Comparison of ENCODE assay signal across 16 cellular contexts in genomic region chr9:130432362-130432761, GRCh38. TPM values are rescaled to one million over a fixed set of nuclear protein-coding genes. Genes with fewer than 3 reads are reported as not detected.
DNase-seq lines count a peak whose midpoint lies in the region; ATAC-seq and TF ChIP-seq lines count a peak whose summit lies in the region.
"Had no signal": no experiment of that assay in that cellular context is flagged by ENCODE, and none has a peak within 500 bp of the region (broad histone marks: within the 10 kb centered on the region; RNA-seq: fewer than 3 reads in every experiment).

No MANE protein-coding gene starts in this region.

- peak in 2 of 3 donors; percentile 45 to 58 for DNase-seq in right cardiac atrium
- DNase-seq in right atrium auricular region (ENCODE audit: low spot score): no peak
- DNase-seq in T-helper 17 cell: no peak
- DNase-seq in foreskin keratinocyte: no peak
- no peak for DNase-seq in NCI-H446 (lab: John Stamatoyannopoulos, UW)
- DNase-seq in NCI-H1417 (lab: John Stamatoyannopoulos, UW): no peak
- no peak for DNase-seq in superior temporal gyrus (ENCODE audit: extremely low spot score)
- DNase-seq in kidney tubule cell (ENCODE audit: low spot score): no peak
- DNase-seq: activated CD8-positive, alpha-beta T cell treated with anti-CD3 and anti-CD28 coated beads for 36 hours; amygdala; COR-L47; left cardiac atrium; NCI-H187; NCI-H524 treated with DMSO at 0.1 percent for 48 hours; spleen; stimulated activated naive CD8-positive, alpha-beta T cell treated with anti-CD3 and anti-CD28 coated beads, Interleukin-15, Interleukin-2, amounts not matched to agents 100 U/mL and 50 U/mL, for 24 hours had no signal

- peaks cover 32% of the 10 kb centered on the region for H3K27me3 Mint-ChIP-seq in T-helper 17 cell

- H3K27ac Mint-ChIP-seq in T-helper 17 cell: no peak overlapping the region
- H3K27ac Mint-ChIP-seq: activated CD8-positive, alpha-beta T cell treated with anti-CD3 and anti-CD28 coated beads for 36 hours had no signal

- ATAC-seq in right cardiac atrium (no peak), T-helper 17 cell (no peak), foreskin keratinocyte (no peak)

- no peak overlapping the region for H3K27ac ChIP-seq in right cardiac atrium (ENCODE audit: low read length)
- H3K27ac ChIP-seq in right atrium auricular region: no peak overlapping the region
- no peak overlapping the region for H3K27ac ChIP-seq in foreskin keratinocyte
- H3K27ac ChIP-seq: spleen had no signal

- WGBS in right cardiac atrium: 71% methylated on average over 11 of the region's 11 CpGs

- no peak for TF ChIP-seq CTCF in right atrium auricular region (IDR thresholded peaks at IDR 0.05)
- TF ChIP-seq CTCF in foreskin keratinocyte (conservative IDR thresholded peaks at IDR 0.05): peak; percentile 50

- H3K9me3 ChIP-seq in right cardiac atrium (ENCODE audit: control insufficient read depth, low read length): no peaks in the 10 kb centered on the region
- H3K9me3 ChIP-seq in right atrium auricular region: no peaks in the 10 kb centered on the region
- H3K9me3 ChIP-seq in T-helper 17 cell (ENCODE audit: control insufficient read depth, low read length, poor library complexity, severe bottlenecking): no peaks in the 10 kb centered on the region

- H3K4me1 ChIP-seq in right cardiac atrium (ENCODE audit: control insufficient read depth, insufficient read depth, low read length) (no peaks in the 10 kb centered on the region), right atrium auricular region (peaks cover 0 to 18% of the 10 kb centered on the region in 2 donors), foreskin keratinocyte (peaks cover 2% of the 10 kb centered on the region)

- intact Hi-C loops in right cardiac atrium (cut with DNase I): no loop called here

- H3K4me1 Mint-ChIP-seq in T-helper 17 cell: peaks cover 4% of the 10 kb centered on the region

- H3K4me3 Mint-ChIP-seq in T-helper 17 cell: peak overlapping the region; percentile 37

- H3K27me3 ChIP-seq in right cardiac atrium (ENCODE audit: control insufficient read depth, insufficient read depth) (no peaks in the 10 kb centered on the region), right atrium auricular region (no peaks in the 10 kb centered on the region), foreskin keratinocyte (peaks cover 18% of the 10 kb centered on the region)

- H3K36me3 ChIP-seq in right atrium auricular region: no peaks in the 10 kb centered on the region
- H3K36me3 ChIP-seq: spleen had no signal

- peaks cover 4% of the 10 kb centered on the region for H3K36me3 Mint-ChIP-seq in T-helper 17 cell (ENCODE audit: low read depth)

- H3K4me3 ChIP-seq in right cardiac atrium (ENCODE audit: low read length) (no peak overlapping the region), right atrium auricular region (no peak overlapping the region)

RNA-seq across cellular contexts. Expression of gene ASS1, which starts 12.4 kb away (rescaled TPM):
- total RNA-seq in right cardiac atrium (10 to 100 TPM; 37.6 to 88.3 (median 52.9) TPM), right atrium auricular region (100 to 1,000 TPM in 1 of 2 donors, 10 to 100 TPM in 1; 75.3 to 110 TPM), T-helper 17 cell (not detected), foreskin keratinocyte (40.8 and 62.6 TPM in 2 replicates)
- polyA plus RNA-seq in right cardiac atrium (77.8 TPM), foreskin keratinocyte (40.9 and 66.4 TPM in 2 replicates)

Comparison
In these comparisons a context has a peak if more than half of its experiments do, and no peak if none do; other contexts are left out.
1. DNase-seq: peak in right cardiac atrium (2 of 3); none in right atrium auricular region (single experiment), T-helper 17 cell (0 of 3), foreskin keratinocyte (0 of 2), NCI-H446 (0 of 2), NCI-H1417 (0 of 3), superior temporal gyrus (single experiment) and kidney tubule cell (single experiment).
2. RNA of gene ASS1, which starts 12.4 kb away (total RNA-seq): 75.3 to 110 TPM in right atrium auricular region, 37.6 to 88.3 TPM in right cardiac atrium and 40.8 to 62.6 TPM in foreskin keratinocyte; not detected in T-helper 17 cell; every median in the first group is over 10 times any median in the second.